In the genomic region with DNA sequence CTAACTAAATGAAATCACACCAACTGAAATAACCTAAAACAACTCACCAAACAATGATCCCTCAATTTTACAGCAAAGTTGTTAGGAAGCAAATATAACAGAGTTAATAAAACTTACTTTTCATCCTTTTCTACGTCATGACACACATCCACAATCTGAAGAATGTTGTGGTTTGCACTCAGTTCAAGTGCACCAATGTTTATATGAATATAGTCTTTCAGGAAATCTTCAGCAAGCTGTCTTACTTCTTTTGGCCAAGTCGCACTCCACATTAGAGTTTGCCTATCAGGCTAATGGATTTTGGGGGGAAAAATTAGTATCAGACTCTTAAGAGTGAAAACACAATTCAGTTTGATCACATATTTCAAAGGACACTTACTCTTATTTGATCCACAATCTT, we compare ENCODE assay signal across 10 cellular contexts. TPM values are rescaled to one million over a fixed set of nuclear protein-coding genes. Genes with fewer than 3 reads are reported as not detected.
DNase-seq lines count a peak whose midpoint lies in the region; ATAC-seq and TF ChIP-seq lines count a peak whose summit lies in the region.
"Had no signal": no experiment of that assay in that cellular context is flagged by ENCODE, and none has a peak within 500 bp of the region (broad histone marks: within the 10 kb centered on the region; RNA-seq: fewer than 3 reads in every experiment).

No MANE protein-coding gene starts in this region.

- H3K4me2 ChIP-seq in GM23338, result no peak overlapping the region

- H3K4me3 ChIP-seq in AG04450 (ENCODE audit: low read depth, low read length) (peak overlapping the region; percentile 21), GM23338 (no peak overlapping the region), BE2C (ENCODE audit: low read depth, low read length) (no peak overlapping the region), uterus (no peak overlapping the region)

- H3K9me3 Mint-ChIP-seq in GM23338 (peaks cover 4% of the 10 kb centered on the region; the same call in 1 of the 3 replicates), brain (peaks cover 0 to 3% (median 0%) of the 10 kb centered on the region in 5 experiments), mesothelial cell of epicardium (no peaks in the 10 kb centered on the region)

- H3K4me1 ChIP-seq in GM23338 (ENCODE audit: insufficient read depth) (peaks cover 4% of the 10 kb centered on the region; the same call in 1 of the 2 replicates), BE2C (no peaks in the 10 kb centered on the region; the same call in 1 of the 2 replicates), uterus (peaks cover 0 to 9% of the 10 kb centered on the region in 2 donors)

- POLR2A ChIA-PET in AG04450 (lab: Yijun Ruan, JAX), result no interaction called here

- H3K9me3 ChIP-seq in AG04450 (ENCODE audit: control insufficient read depth, insufficient read depth, low read length) (peaks cover 3% of the 10 kb centered on the region; the same call in 1 of the 2 replicates), BE2C (no peaks in the 10 kb centered on the region), uterus (no peaks in the 10 kb centered on the region)

- H3K4me3 Mint-ChIP-seq in GM23338 (peak overlapping the region; percentile 36), brain (peak overlapping the region; percentile 59 to 100 (median 98)), mesothelial cell of epicardium (no peak overlapping the region)

- no peak for TF ChIP-seq POLR2A in uterus (IDR thresholded peaks at IDR 0.05)

- peaks cover 64% of the 10 kb centered on the region for H3F3A ChIP-seq in GM23338 (replicated peaks; ENCODE audit: low read depth)

- peaks cover 59% of the 10 kb centered on the region for H4K20me1 ChIP-seq in GM23338 (replicated peaks; ENCODE audit: insufficient read depth)

- no peak for TF ChIP-seq CTCF in AG04450 (IDR thresholded peaks at IDR 0.05; ENCODE audit: low read depth, low read length)
- TF ChIP-seq CTCF in GM23338 (conservative IDR thresholded peaks at IDR 0.05; ENCODE audit: low read depth in 2 of 2), result no peak
- TF ChIP-seq CTCF in brain (conservative IDR thresholded peaks at IDR 0.05), result no peak
- no peak for TF ChIP-seq CTCF in mesothelial cell of epicardium (IDR thresholded peaks at IDR 0.05; ENCODE audit: unreplicated experiment)
- TF ChIP-seq CTCF in BE2C (IDR thresholded peaks at IDR 0.05; ENCODE audit: low read depth, low read length), result no peak
- TF ChIP-seq CTCF in uterus (IDR thresholded peaks at IDR 0.05), result no peak

- ATAC-seq in GM23338 (no peak), HG02885 (IDR thresholded peaks at IDR 0.05; ENCODE audit: poor library complexity, unreplicated experiment) (no peak)

- no peak overlapping the region for H2AFZ ChIP-seq in GM23338

- H3K27ac ChIP-seq in AG04450 (ENCODE audit: low read depth, low read length), result no peak overlapping the region
- no peak overlapping the region; the same call in 1 of the 2 replicates for H3K27ac ChIP-seq in GM23338 (ENCODE audit: low read depth)
- peak overlapping the region in 1 of 2 donors; percentile 100 for H3K27ac ChIP-seq in uterus

- DNase-seq in AG04450 (ENCODE audit: low read depth, low spot score), result no peak
- DNase-seq in GM23338 (ENCODE audit: low spot score), result no peak
- no peak for DNase-seq in mesothelial cell of epicardium (ENCODE audit: low spot score in 2 of 2, unreplicated experiment in 2 of 2)
- no peak for DNase-seq in BE2C
- no peak for DNase-seq in C1 segment of cervical spinal cord (lab: John Stamatoyannopoulos, UW)
- DNase-seq in uterus, result no peak
- DNase-seq: NCI-H1092 treated with DMSO at 0.1 percent for 48 hours; stimulated activated CD4-positive, alpha-beta T cell treated with anti-CD3 and anti-CD28 coated beads, Interleukin-4, amount 100 ng/mL, for 4 hours had no signal

- intact Hi-C loops in uterus (cut with DNase I; ENCODE audit: low total_unique reads), result no loop called here

- H3K36me3 ChIP-seq in GM23338 (ENCODE audit: insufficient read depth) (peaks cover 64% of the 10 kb centered on the region), BE2C (peaks cover 76% of the 10 kb centered on the region), uterus (no peaks in the 10 kb centered on the region)

- H3K36me3 Mint-ChIP-seq in GM23338 (ENCODE audit: low read depth) (peaks cover 90% of the 10 kb centered on the region), brain (peaks cover 77% of the 10 kb centered on the region), mesothelial cell of epicardium (peaks cover 47% of the 10 kb centered on the region)

- H3K27ac Mint-ChIP-seq in GM23338, result peak overlapping the region; percentile 44; the same call in 1 of the 2 replicates
- H3K27ac Mint-ChIP-seq in brain, result peak overlapping the region in 4 of 5 experiments; percentile 14 to 100 (median 65)
- peak overlapping the region; percentile 78 for H3K27ac Mint-ChIP-seq in mesothelial cell of epicardium

- peaks cover 78% of the 10 kb centered on the region for H3K79me2 ChIP-seq in GM23338 (replicated peaks; ENCODE audit: insufficient read depth)

- no peaks in the 10 kb centered on the region for H3K9me2 ChIP-seq in GM23338 (ENCODE audit: insufficient read depth)

- CTCF ChIA-PET in AG04450 (lab: Charles Lee), result interaction anchor here (0.6 to 3.0 kb wide), 5 partner anchors 10 to 163 kb away, joined by 3 to 14 read pairs (median 3); no protein-coding TSS in a partner anchor

- H3K4me1 Mint-ChIP-seq in GM23338, result peaks cover 65% of the 10 kb centered on the region
- H3K4me1 Mint-ChIP-seq in brain, result peaks cover 75% of the 10 kb centered on the region
- H3K4me1 Mint-ChIP-seq in mesothelial cell of epicardium, result peaks cover 31% of the 10 kb centered on the region

- peaks cover 28% of the 10 kb centered on the region for H3K27me3 Mint-ChIP-seq in GM23338 (ENCODE audit: insufficient read depth, low read depth, poor library complexity)
- peaks cover 29% of the 10 kb centered on the region for H3K27me3 Mint-ChIP-seq in brain
- H3K27me3 Mint-ChIP-seq in mesothelial cell of epicardium (ENCODE audit: low read depth), result no peaks in the 10 kb centered on the region

- H3K27me3 ChIP-seq in AG04450 (ENCODE audit: control insufficient read depth, insufficient read depth, low read length) (no peaks in the 10 kb centered on the region), GM23338 (ENCODE audit: insufficient read depth) (no peaks in the 10 kb centered on the region), BE2C (no peaks in the 10 kb centered on the region; the same call in 1 of the 2 replicates), uterus (no peaks in the 10 kb centered on the region)

TF ChIP-seq in GM23338, 12 proteins besides CTCF, POLR2A, EP300 and RAD21 (continues in another document):
- TF ChIP-seq CREB1 (CRISPR knock-in tag; IDR thresholded peaks at IDR 0.05; ENCODE audit: low read depth) (no peak), POLR2AphosphoS5 (IDR thresholded peaks at IDR 0.05; ENCODE audit: low read depth) (no peak), NANOG (IDR thresholded peaks at IDR 0.05; ENCODE audit: borderline replicate concordance) (no peak), EZH2 (IDR thresholded peaks at IDR 0.05; ENCODE audit: low read depth, unreplicated experiment) (no peak), EZH2phosphoT487 (IDR thresholded peaks at IDR 0.05; ENCODE audit: unreplicated experiment) (no peak), ZNF331 (CRISPR knock-in tag; IDR thresholded peaks at IDR 0.05; ENCODE audit: low read depth) (no peak)
- TF ChIP-seq, protein P1, sequence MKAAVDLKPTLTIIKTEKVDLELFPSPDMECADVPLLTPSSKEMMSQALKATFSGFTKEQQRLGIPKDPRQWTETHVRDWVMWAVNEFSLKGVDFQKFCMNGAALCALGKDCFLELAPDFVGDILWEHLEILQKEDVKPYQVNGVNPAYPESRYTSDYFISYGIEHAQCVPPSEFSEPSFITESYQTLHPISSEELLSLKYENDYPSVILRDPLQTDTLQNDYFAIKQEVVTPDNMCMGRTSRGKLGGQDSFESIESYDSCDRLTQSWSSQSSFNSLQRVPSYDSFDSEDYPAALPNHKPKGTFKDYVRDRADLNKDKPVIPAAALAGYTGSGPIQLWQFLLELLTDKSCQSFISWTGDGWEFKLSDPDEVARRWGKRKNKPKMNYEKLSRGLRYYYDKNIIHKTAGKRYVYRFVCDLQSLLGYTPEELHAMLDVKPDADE (IDR thresholded peaks at IDR 0.05), result no peak

RNA-seq across cellular contexts. Expression of a gene that starts 3.3 kb away (rescaled TPM):
- polyA plus RNA-seq in AG04450 (2011; rRNA removed) (722 and 915 TPM in 2 replicates), GM23338 (2016; fragmentation: Nextera tagmentation; extraction: Ambion mirVana) (367 and 447 TPM in 2 replicates), brain (ENCODE audit: insufficient read depth, low read depth, low replicate concordance) (371 TPM)
- polyA minus RNA-seq in AG04450 (2011; rRNA and poly(A)+ RNA removed), result 642 and 842 TPM in 2 replicates
- total RNA-seq in GM23338 (2014; rRNA removed; shearing (Covaris generic)), result 399 and 400 TPM in 2 replicates
- total RNA-seq in mesothelial cell of epicardium (886 to 925 TPM (median 921 TPM) in 3 replicates), uterus (100 to 1,000 TPM; 576 to 943 (median 602) TPM)
- 537 TPM for polyA plus RNA-seq in BE2C (2012; ENCODE audit: insufficient read depth, insufficient read length, low read depth)

RNA-seq across cellular contexts. Expression of a gene that starts 4.0 kb away (rescaled TPM):
- polyA plus RNA-seq in AG04450 (2011; rRNA removed), result 18.6 and 29.8 TPM in 2 replicates
- polyA minus RNA-seq in AG04450 (2011; rRNA and poly(A)+ RNA removed), result 20.1 and 23.8 TPM in 2 replicates
- 41.1 and 81.1 TPM in 2 replicates for total RNA-seq in GM23338 (2014; rRNA removed; shearing (Covaris generic))
- 38.9 and 45.4 TPM in 2 replicates for polyA plus RNA-seq in GM23338 (2016; fragmentation: Nextera tagmentation; extraction: Ambion mirVana)
- polyA plus RNA-seq in brain (ENCODE audit: insufficient read depth, low read depth, low replicate concordance), result 12.4 TPM
- 128 to 135 TPM (median 132 TPM) in 3 replicates for total RNA-seq in mesothelial cell of epicardium
- 44.5 TPM for polyA plus RNA-seq in BE2C (2012; ENCODE audit: insufficient read depth, insufficient read length, low read depth)
- 10 to 100 TPM; 34.8 to 100.0 (median 69.8) TPM for total RNA-seq in uterus

RNA-seq across cellular contexts. Expression of a gene that starts 6.0 kb away (rescaled TPM):
- polyA plus RNA-seq in AG04450 (2011; rRNA removed) (6.6 and 9.2 TPM in 2 replicates), GM23338 (2016; fragmentation: Nextera tagmentation; extraction: Ambion mirVana) (27.7 and 28.0 TPM in 2 replicates), brain (ENCODE audit: insufficient read depth, low read depth, low replicate concordance) (4.6 TPM)
- 7.4 and 8.0 TPM in 2 replicates for polyA minus RNA-seq in AG04450 (2011; rRNA and poly(A)+ RNA removed)
- total RNA-seq in GM23338 (2014; rRNA removed; shearing (Covaris generic)), result 19.8 and 20.2 TPM in 2 replicates
- total RNA-seq in mesothelial cell of epicardium (30.9 to 32.2 TPM (median 31.7 TPM) in 3 replicates), uterus (10 to 100 TPM in 3 of 4 donors, 1 to 10 TPM in 1; 2.4 to 41.8 (median 17.8) TPM)
- 19.5 TPM for polyA plus RNA-seq in BE2C (2012; ENCODE audit: insufficient read depth, insufficient read length, low read depth)

RNA-seq across cellular contexts. Expression of a gene that starts 53.9 kb away (rescaled TPM):
- polyA plus RNA-seq in AG04450 (2011; rRNA removed) (5.1 and 5.4 TPM in 2 replicates), GM23338 (2016; fragmentation: Nextera tagmentation; extraction: Ambion mirVana) (0.39 TPM in 1 of 2 replicates, not detected in the other), brain (ENCODE audit: insufficient read depth, low read depth, low replicate concordance) (0.90 TPM)
- polyA minus RNA-seq in AG04450 (2011; rRNA and poly(A)+ RNA removed), result 2.8 and 3.7 TPM in 2 replicates
- not detected in 2 replicates for total RNA-seq in GM23338 (2014; rRNA removed; shearing (Covaris generic))
- total RNA-seq in mesothelial cell of epicardium (0.40 to 0.54 TPM in 2 of 3 replicates, not detected in the other), uterus (1 to 10 TPM in 3 of 4 donors, under 1 TPM in 1; 0.59 to 9.5 (median 3.8) TPM)
- polyA plus RNA-seq in BE2C (2012; ENCODE audit: insufficient read depth, insufficient read length, low read depth), result not detected
